11 cellular contexts compared by ENCODE assay signal in genomic region chr10:338176-339037, GRCh38.
DNase-seq lines count a peak whose midpoint lies in the region; ATAC-seq and TF ChIP-seq lines count a peak whose summit lies in the region.
"Had no signal": no experiment of that assay in that cellular context is flagged by ENCODE, and none has a peak within 500 bp of the region (broad histone marks: within the 10 kb centered on the region; RNA-seq: fewer than 3 reads in every experiment).

No MANE protein-coding gene starts in this region.

- ATAC-seq in left lobe of liver, result peak; percentile 95

- H3K9me3 Mint-ChIP-seq in type B pancreatic cell, result no peaks in the 10 kb centered on the region

- in situ Hi-C loops in brain microvascular endothelial cell (cut with HindIII; ENCODE audit: low pct_ligation_motif_present, low sequenced_read_pairs), result no loop called here

- peak overlapping the region; percentile 31 for H3K27ac Mint-ChIP-seq in type B pancreatic cell

- no peak for TF ChIP-seq CTCF in brain microvascular endothelial cell (IDR thresholded peaks at IDR 0.05; ENCODE audit: low read depth, low read length, missing control alignments)
- TF ChIP-seq CTCF in type B pancreatic cell (conservative IDR thresholded peaks at IDR 0.05), result no peak

- no peak overlapping the region for H3K4me3 Mint-ChIP-seq in type B pancreatic cell

- H3K36me3 Mint-ChIP-seq in type B pancreatic cell, result peaks cover 11% of the 10 kb centered on the region

- H3K36me3 ChIP-seq in brain microvascular endothelial cell (replicated peaks), result no peaks in the 10 kb centered on the region

- H3K27me3 ChIP-seq in brain microvascular endothelial cell (replicated peaks), result no peaks in the 10 kb centered on the region

- peak; percentile 49 for DNase-seq in activated CD8-positive, alpha-beta memory T cell treated with anti-CD3 and anti-CD28 coated beads for 24 hours
- no peak for DNase-seq in activated CD8-positive, alpha-beta memory T cell treated with anti-CD3 and anti-CD28 coated beads, Interleukin-2, amount 50 U/mL, for 48 hours
- DNase-seq in brain microvascular endothelial cell (peak; percentile 36), left lobe of liver (ENCODE audit: low spot score) (peak; percentile 69), type B pancreatic cell (ENCODE audit: extremely low spot score, unreplicated experiment) (no peak), CD1c-positive myeloid dendritic cell (ENCODE audit: extremely low spot score) (no peak), DMS 273 treated with DMSO at 0.1 percent for 48 hours (lab: John Stamatoyannopoulos, UW) (no peak)
- DNase-seq in stimulated activated CD4-positive, alpha-beta T cell treated with anti-CD3 and anti-CD28 coated beads, Interleukin-2, amount 100 ng/mL, for 24 hours, result no peak
- DNase-seq: cerebellar nuclear complex, NCI-H146 had no signal

- peak overlapping the region; percentile 54 for H3K27ac ChIP-seq in brain microvascular endothelial cell
- H3K27ac ChIP-seq: SK-N-MC had no signal

- peaks cover 6% of the 10 kb centered on the region for H3K4me1 Mint-ChIP-seq in type B pancreatic cell (ENCODE audit: unreplicated experiment)

- no peak overlapping the region for H3K4me3 ChIP-seq in brain microvascular endothelial cell (ENCODE audit: low read depth, low read length)
- H3K4me3 ChIP-seq: SK-N-MC had no signal

- H3K27me3 Mint-ChIP-seq in type B pancreatic cell, result no peaks in the 10 kb centered on the region

Comparison
In these comparisons a context has a peak if more than half of its experiments do, and no peak if none do; other contexts are left out.
1. DNase-seq: peak in activated CD8-positive, alpha-beta memory T cell treated with anti-CD3 and anti-CD28 coated beads for 24 hours (single experiment), brain microvascular endothelial cell (single experiment) and left lobe of liver (single experiment); none in activated CD8-positive, alpha-beta memory T cell treated with anti-CD3 and anti-CD28 coated beads, Interleukin-2, amount 50 U/mL, for 48 hours (single experiment), type B pancreatic cell (single experiment), CD1c-positive myeloid dendritic cell (single experiment), stimulated activated CD4-positive, alpha-beta T cell treated with anti-CD3 and anti-CD28 coated beads, Interleukin-2, amount 100 ng/mL, for 24 hours (0 of 2) and DMS 273 treated with DMSO at 0.1 percent for 48 hours (single experiment).